1 cellular context compared by ENCODE assay signal in the genomic region with DNA sequence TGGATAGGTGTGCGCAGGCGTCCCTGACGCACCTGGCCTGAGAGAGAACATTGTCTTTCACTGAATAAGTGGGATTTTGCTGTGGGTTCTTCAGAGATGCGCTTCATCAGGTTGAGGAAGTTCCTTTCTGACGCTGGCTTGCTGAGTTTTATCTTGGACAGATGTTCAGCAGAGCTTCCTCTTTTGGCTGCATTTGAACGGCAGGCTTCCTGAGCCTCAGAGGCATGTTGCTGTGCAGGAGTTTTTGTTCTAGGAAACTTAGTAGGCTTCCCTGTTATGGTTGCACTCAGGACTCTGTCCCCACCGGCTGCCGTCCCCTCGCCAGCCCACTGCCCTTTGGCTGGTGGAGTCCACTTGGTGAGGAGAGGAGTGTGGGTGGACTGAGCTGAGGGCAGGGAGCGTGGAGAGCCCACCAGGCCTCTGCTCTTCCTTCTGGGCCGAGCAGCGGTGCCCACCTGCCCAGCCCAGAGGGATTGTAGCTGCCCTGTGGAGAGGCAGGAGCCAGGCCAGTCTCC.
A peak's percentile ranks its signal among the peaks of the same experiment; 100 is the strongest.
TF ChIP-seq lines count a peak whose summit lies in the region.

No MANE protein-coding gene starts in this region.

TF ChIP-seq in K562, 482 proteins besides CTCF, POLR2A, EP300 and RAD21:
- TF ChIP-seq RBFOX2 (IDR thresholded peaks at IDR 0.05; ENCODE audit: low read depth, low read length) (peak; percentile 25; the same call in 1 of the 2 replicates), SPI1 (IDR thresholded peaks at IDR 0.05; ENCODE audit: borderline replicate concordance, low read depth, low read length) (peak; percentile 94), CBFA2T2 (conservative IDR thresholded peaks at IDR 0.05) (0 out of 2 replicates have a peak, but pooled peaks have one; percentile 21), RCOR1 (IDR thresholded peaks at IDR 0.05; ENCODE audit: borderline replicate concordance in 1 of 2, low read depth in 2 of 2, low read length in 2 of 2) (peak in 1 of 2 experiments; percentile 29; a peak in 1 of 4 replicates), MYC (IDR thresholded peaks at IDR 0.05; ENCODE audit: low read depth, low read length) (peak; percentile 16; the same call in 1 of the 2 replicates), MYC (CRISPR knock-in tag; IDR thresholded peaks at IDR 0.05; ENCODE audit: borderline replicate concordance, low read depth) (no peak), SMARCA4 (IDR thresholded peaks at IDR 0.05) (0 out of 2 replicates have a peak, but pooled peaks have one; percentile 50), FOXK1 (CRISPR knock-in tag; IDR thresholded peaks at IDR 0.05; ENCODE audit: borderline replicate concordance) (0 out of 2 replicates have a peak, but pooled peaks have one; percentile 32), NRF1 (conservative IDR thresholded peaks at IDR 0.05 in 1 of 2, IDR thresholded peaks at IDR 0.05 in 1 of 2) (0 out of 4 replicates have a peak, but pooled peaks have one; percentile 26 to 43), CBFA2T3 (IDR thresholded peaks at IDR 0.05) (peak; percentile 25; the same call in 1 of the 2 replicates), MCM2 (IDR thresholded peaks at IDR 0.05; ENCODE audit: low read depth) (no peak), NR2C2 (CRISPR knock-in tag; IDR thresholded peaks at IDR 0.05) (no peak), NR2C2 (tag; IDR thresholded peaks at IDR 0.05) (no peak), TCF3 (CRISPR knock-in tag; IDR thresholded peaks at IDR 0.05) (peak; percentile 47), MAFK (IDR thresholded peaks at IDR 0.05; ENCODE audit: low read length) (no peak), ARID1B (IDR thresholded peaks at IDR 0.05) (peak; percentile 54; the same call in 1 of the 2 replicates), SP1 (CRISPR knock-in tag; IDR thresholded peaks at IDR 0.05) (no peak), DPF2 (IDR thresholded peaks at IDR 0.05) (peak; percentile 37; the same call in 1 of the 2 replicates), TEAD4 (IDR thresholded peaks at IDR 0.05; ENCODE audit: low read length) (peak; percentile 64; the same call in 1 of the 2 replicates), TEAD4 (CRISPR knock-in tag; IDR thresholded peaks at IDR 0.05; ENCODE audit: borderline replicate concordance) (no peak), TAL1 (IDR thresholded peaks at IDR 0.05) (peak; percentile 9; the same call in 1 of the 2 replicates), SMARCE1 (IDR thresholded peaks at IDR 0.05) (peak; percentile 43; the same call in 1 of the 2 replicates), CTBP1 (IDR thresholded peaks at IDR 0.05; ENCODE audit: borderline replicate concordance) (peak; percentile 59; the same call in 1 of the 2 replicates), CREM (IDR thresholded peaks at IDR 0.05; ENCODE audit: low read depth) (peak; percentile 58; the same call in 1 of the 2 replicates), XRCC4 (IDR thresholded peaks at IDR 0.05; ENCODE audit: extremely low read depth, insufficient read depth, insufficient read length) (no peak)
- TF ChIP-seq, protein P1, sequence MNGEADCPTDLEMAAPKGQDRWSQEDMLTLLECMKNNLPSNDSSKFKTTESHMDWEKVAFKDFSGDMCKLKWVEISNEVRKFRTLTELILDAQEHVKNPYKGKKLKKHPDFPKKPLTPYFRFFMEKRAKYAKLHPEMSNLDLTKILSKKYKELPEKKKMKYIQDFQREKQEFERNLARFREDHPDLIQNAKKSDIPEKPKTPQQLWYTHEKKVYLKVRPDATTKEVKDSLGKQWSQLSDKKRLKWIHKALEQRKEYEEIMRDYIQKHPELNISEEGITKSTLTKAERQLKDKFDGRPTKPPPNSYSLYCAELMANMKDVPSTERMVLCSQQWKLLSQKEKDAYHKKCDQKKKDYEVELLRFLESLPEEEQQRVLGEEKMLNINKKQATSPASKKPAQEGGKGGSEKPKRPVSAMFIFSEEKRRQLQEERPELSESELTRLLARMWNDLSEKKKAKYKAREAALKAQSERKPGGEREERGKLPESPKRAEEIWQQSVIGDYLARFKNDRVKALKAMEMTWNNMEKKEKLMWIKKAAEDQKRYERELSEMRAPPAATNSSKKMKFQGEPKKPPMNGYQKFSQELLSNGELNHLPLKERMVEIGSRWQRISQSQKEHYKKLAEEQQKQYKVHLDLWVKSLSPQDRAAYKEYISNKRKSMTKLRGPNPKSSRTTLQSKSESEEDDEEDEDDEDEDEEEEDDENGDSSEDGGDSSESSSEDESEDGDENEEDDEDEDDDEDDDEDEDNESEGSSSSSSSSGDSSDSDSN (IDR thresholded peaks at IDR 0.05; ENCODE audit: borderline replicate concordance in 1 of 2, low read depth in 2 of 2, low read length in 2 of 2), result peak in 1 of 2 experiments; percentile 42; a peak in 1 of 4 replicates
- TF ChIP-seq, protein P2, sequence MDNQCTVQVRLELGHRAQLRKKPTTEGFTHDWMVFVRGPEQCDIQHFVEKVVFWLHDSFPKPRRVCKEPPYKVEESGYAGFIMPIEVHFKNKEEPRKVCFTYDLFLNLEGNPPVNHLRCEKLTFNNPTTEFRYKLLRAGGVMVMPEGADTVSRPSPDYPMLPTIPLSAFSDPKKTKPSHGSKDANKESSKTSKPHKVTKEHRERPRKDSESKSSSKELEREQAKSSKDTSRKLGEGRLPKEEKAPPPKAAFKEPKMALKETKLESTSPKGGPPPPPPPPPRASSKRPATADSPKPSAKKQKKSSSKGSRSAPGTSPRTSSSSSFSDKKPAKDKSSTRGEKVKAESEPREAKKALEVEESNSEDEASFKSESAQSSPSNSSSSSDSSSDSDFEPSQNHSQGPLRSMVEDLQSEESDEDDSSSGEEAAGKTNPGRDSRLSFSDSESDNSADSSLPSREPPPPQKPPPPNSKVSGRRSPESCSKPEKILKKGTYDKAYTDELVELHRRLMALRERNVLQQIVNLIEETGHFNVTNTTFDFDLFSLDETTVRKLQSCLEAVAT (IDR thresholded peaks at IDR 0.05), result no peak
- TF ChIP-seq, protein P3, sequence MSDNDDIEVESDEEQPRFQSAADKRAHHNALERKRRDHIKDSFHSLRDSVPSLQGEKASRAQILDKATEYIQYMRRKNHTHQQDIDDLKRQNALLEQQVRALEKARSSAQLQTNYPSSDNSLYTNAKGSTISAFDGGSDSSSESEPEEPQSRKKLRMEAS (CRISPR knock-in tag; IDR thresholded peaks at IDR 0.05), result peak; percentile 61
- TF ChIP-seq, protein P4, sequence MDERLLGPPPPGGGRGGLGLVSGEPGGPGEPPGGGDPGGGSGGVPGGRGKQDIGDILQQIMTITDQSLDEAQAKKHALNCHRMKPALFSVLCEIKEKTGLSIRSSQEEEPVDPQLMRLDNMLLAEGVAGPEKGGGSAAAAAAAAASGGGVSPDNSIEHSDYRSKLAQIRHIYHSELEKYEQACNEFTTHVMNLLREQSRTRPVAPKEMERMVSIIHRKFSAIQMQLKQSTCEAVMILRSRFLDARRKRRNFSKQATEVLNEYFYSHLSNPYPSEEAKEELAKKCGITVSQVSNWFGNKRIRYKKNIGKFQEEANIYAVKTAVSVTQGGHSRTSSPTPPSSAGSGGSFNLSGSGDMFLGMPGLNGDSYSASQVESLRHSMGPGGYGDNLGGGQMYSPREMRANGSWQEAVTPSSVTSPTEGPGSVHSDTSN (CRISPR knock-in tag; IDR thresholded peaks at IDR 0.05; ENCODE audit: low read depth), result no peak
- TF ChIP-seq, protein P4 (tag; conservative IDR thresholded peaks at IDR 0.05; ENCODE audit: low read depth), result no peak
- TF ChIP-seq, protein P5, sequence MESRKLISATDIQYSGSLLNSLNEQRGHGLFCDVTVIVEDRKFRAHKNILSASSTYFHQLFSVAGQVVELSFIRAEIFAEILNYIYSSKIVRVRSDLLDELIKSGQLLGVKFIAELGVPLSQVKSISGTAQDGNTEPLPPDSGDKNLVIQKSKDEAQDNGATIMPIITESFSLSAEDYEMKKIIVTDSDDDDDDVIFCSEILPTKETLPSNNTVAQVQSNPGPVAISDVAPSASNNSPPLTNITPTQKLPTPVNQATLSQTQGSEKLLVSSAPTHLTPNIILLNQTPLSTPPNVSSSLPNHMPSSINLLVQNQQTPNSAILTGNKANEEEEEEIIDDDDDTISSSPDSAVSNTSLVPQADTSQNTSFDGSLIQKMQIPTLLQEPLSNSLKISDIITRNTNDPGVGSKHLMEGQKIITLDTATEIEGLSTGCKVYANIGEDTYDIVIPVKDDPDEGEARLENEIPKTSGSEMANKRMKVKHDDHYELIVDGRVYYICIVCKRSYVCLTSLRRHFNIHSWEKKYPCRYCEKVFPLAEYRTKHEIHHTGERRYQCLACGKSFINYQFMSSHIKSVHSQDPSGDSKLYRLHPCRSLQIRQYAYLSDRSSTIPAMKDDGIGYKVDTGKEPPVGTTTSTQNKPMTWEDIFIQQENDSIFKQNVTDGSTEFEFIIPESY (CRISPR knock-in tag; IDR thresholded peaks at IDR 0.05), result peak; percentile 56
- TF ChIP-seq, protein P6, sequence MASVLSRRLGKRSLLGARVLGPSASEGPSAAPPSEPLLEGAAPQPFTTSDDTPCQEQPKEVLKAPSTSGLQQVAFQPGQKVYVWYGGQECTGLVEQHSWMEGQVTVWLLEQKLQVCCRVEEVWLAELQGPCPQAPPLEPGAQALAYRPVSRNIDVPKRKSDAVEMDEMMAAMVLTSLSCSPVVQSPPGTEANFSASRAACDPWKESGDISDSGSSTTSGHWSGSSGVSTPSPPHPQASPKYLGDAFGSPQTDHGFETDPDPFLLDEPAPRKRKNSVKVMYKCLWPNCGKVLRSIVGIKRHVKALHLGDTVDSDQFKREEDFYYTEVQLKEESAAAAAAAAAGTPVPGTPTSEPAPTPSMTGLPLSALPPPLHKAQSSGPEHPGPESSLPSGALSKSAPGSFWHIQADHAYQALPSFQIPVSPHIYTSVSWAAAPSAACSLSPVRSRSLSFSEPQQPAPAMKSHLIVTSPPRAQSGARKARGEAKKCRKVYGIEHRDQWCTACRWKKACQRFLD (CRISPR knock-in tag; IDR thresholded peaks at IDR 0.05), result no peak
TF ChIP-seq in K562: peak in this region for 20.
